In the genomic region with DNA sequence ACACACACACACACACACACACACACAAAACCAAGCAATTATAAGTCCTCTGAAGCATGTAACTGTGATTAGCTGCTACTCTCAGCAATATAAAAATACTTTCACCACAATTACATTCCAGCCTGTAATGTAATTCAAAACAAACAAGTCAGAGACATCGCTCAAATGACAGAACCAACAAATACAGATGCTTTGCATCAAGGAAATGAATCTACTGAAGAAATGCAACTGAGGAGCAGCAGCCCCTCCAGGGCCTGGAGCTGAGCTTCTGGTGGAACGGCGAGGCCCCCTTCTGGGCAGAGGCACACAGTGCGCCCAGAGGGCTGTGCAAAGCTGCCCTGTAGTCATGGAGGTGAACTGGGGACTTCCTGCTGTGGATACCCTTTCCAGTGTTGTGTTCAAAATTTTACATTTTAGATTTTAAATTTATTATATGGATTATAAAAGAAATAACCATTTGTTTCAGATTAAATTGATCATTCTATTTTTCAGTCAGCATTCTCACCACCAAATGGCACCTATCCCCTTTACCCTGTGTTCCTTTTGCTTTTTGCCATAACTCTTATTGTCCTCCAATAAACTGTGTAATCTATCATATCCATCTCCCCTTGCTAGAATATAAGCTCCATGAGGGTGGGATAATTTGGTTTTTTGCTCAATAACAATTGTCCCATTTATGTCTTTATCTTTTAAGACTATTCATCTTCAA, we compare ENCODE assay signal across 1 cellular context.
TF ChIP-seq lines count a peak whose summit lies in the region.

No MANE protein-coding gene starts in this region.

TF ChIP-seq in HepG2, 621 proteins besides CTCF, POLR2A, EP300 and RAD21 (continued from another document):
- TF ChIP-seq ZBED4 (CRISPR knock-in tag; IDR thresholded peaks at IDR 0.05; ENCODE audit: borderline replicate concordance), result no peak
